In the genomic region with DNA sequence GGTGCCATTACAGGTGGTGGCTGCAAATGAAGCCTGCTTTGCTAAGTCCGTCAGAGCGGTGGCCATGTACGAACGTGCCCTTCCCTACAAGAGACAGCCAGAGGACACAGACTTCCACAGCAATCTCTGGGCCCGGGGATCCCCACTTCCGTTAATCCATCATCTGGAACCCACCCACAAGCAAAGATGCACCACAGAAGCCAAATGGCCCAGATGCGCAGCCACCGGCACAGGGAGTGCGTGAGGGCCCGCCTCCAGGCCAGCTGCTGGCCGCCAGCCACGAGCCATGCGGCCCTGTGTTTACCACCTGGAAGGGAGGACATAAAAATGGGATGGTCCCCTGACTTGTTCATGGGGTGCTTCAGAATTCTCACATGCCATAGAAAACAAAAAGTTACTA, we compare ENCODE assay signal across 22 cellular contexts. TPM values are rescaled to one million over a fixed set of nuclear protein-coding genes. Genes with fewer than 3 reads are reported as not detected.
A peak's percentile ranks its signal among the peaks of the same experiment; 100 is the strongest.
DNase-seq lines count a peak whose midpoint lies in the region; ATAC-seq, FAIRE-seq and TF ChIP-seq lines count a peak whose summit lies in the region.
"Had no signal": no experiment of that assay in that cellular context is flagged by ENCODE, and none has a peak within 500 bp of the region (broad histone marks: within the 10 kb centered on the region; RNA-seq: fewer than 3 reads in every experiment).

No MANE protein-coding gene starts in this region.

- intact Hi-C loops in K562 (cut with micrococcal nuclease) (no loop called here), HepG2 (cut with micrococcal nuclease; ENCODE audit: unreplicated experiment) (no loop called here)

- peak; percentile 40 for DNase-seq in activated CD8-positive, alpha-beta memory T cell treated with anti-CD3 and anti-CD28 coated beads, Interleukin-2, amount 50 U/mL, for 48 hours
- DNase-seq in activated CD8-positive, alpha-beta memory T cell treated with anti-CD3 and anti-CD28 coated beads, Interleukin-2, amount 50 U/mL, for 4 hours = no peak
- DNase-seq in BE2C (peak; percentile 37), K562 (ENCODE audit: extremely low read depth in 1 of 4, low spot score in 3 of 4) (no peak), HepG2 (ENCODE audit: low spot score) (no peak), LoVo (ENCODE audit: low spot score) (no peak), EL (no peak)
- DNase-seq: Caco-2; CD4-positive, alpha-beta T cell; DMS79 treated with DMSO at 0.1 percent for 48 hours; GOT3; H7; HFFc6 had no signal

- H3K4me2 ChIP-seq in K562 (ENCODE audit: insufficient read depth, low read length) (no peak overlapping the region), HepG2 (ENCODE audit: low read depth, low read length) (no peak overlapping the region)

- no peaks in the 10 kb centered on the region for H3K9me1 ChIP-seq in K562 (ENCODE audit: control insufficient read depth, insufficient read depth, low read length)

- ATAC-seq in K562 (no peak), HepG2 (no peak)
- ATAC-seq: HCT116 had no signal

- H3K4me1 ChIP-seq in BE2C (no peaks in the 10 kb centered on the region), K562 (replicated peaks in 1 of 2; ENCODE audit: control insufficient read depth in 2 of 2, insufficient read depth in 2 of 2, low read length in 2 of 2) (0 out of 5 replicates have a peak, but pooled peaks cover 0 to 4% of the 10 kb centered on the region in 2 experiments), HepG2 (ENCODE audit: insufficient read depth, low read length) (peaks cover 9% of the 10 kb centered on the region)

- CTCF ChIA-PET in K562 (lab: Yijun Ruan, JAX; ENCODE audit: low intra/inter-chr PET ratio) (no interaction called here), HepG2 (lab: Yijun Ruan, JAX; ENCODE audit: low intra/inter-chr PET ratio, low total read pairs) (no interaction called here)

- TF ChIP-seq RAD21 in K562 (CRISPR knock-in tag; conservative IDR thresholded peaks at IDR 0.05 in 1 of 2, IDR thresholded peaks at IDR 0.05 in 1 of 2) = no peak
- TF ChIP-seq RAD21 in HepG2 (CRISPR knock-in tag; IDR thresholded peaks at IDR 0.05) = no peak

- H4K20me1 ChIP-seq in K562 (replicated peaks; ENCODE audit: control insufficient read depth, insufficient read depth, low read length) (0 out of 2 replicates have a peak, but pooled peaks cover 4% of the 10 kb centered on the region), HepG2 (ENCODE audit: insufficient read depth, low read length) (no peaks in the 10 kb centered on the region)

- BruUV-seq in K562 (replicated peaks; lab: Mats Ljungman, UMichigan) (TSS peak; percentile 5), HepG2 (replicated peaks; lab: Mats Ljungman, UMichigan) (no TSS peak)

- 94% methylated on average over 13 of the region's 13 CpGs for WGBS in K562 (ENCODE audit: insufficient coverage, low coverage, missing lambda C conversion rate)
- WGBS in HepG2 (ENCODE audit: low lambda C conversion rate) = 97% methylated on average over 7 of the region's 13 CpGs

- no peak for TF ChIP-seq CTCF in BE2C (IDR thresholded peaks at IDR 0.05; ENCODE audit: low read depth, low read length)
- TF ChIP-seq CTCF in K562 (IDR thresholded peaks at IDR 0.05 in 2 of 3, conservative IDR thresholded peaks at IDR 0.05 in 1 of 3; ENCODE audit: insufficient read depth in 2 of 3, low read depth in 1 of 3, low read length in 3 of 3) = no peak
- TF ChIP-seq CTCF in HepG2 (CRISPR knock-in tag; IDR thresholded peaks at IDR 0.05) = no peak

- H3K9ac ChIP-seq in K562 (ENCODE audit: insufficient read depth in 1 of 2, low read depth in 2 of 2, low read length in 2 of 2) (no peak overlapping the region), HepG2 (ENCODE audit: insufficient read depth, low read depth, low read length) (no peak overlapping the region)

- H3K79me2 ChIP-seq in K562 (ENCODE audit: control insufficient read depth, insufficient read depth, low read length) = no peaks in the 10 kb centered on the region
- no peaks in the 10 kb centered on the region for H3K79me2 ChIP-seq in HepG2 (ENCODE audit: insufficient read depth, low read length)

- H3K27ac ChIP-seq in K562 (ENCODE audit: extremely low read depth, low read depth, low read length) (no peak overlapping the region), HepG2 (ENCODE audit: extremely low read length, insufficient read depth, low read length) (no peak overlapping the region)
- H3K27ac ChIP-seq: C4-2B had no signal

- H3K9me3 ChIP-seq in BE2C (no peaks in the 10 kb centered on the region), K562 (replicated peaks; ENCODE audit: control insufficient read depth, insufficient read depth, low read depth, low read length) (no peaks in the 10 kb centered on the region), HepG2 (ENCODE audit: low read length) (no peaks in the 10 kb centered on the region)
- H3K9me3 ChIP-seq: Caco-2 had no signal

- no peak for TF ChIP-seq EP300 in K562 (IDR thresholded peaks at IDR 0.05; ENCODE audit: low read length)
- TF ChIP-seq EP300 in HepG2 (IDR thresholded peaks at IDR 0.05; ENCODE audit: low read depth in 2 of 2, low read length in 2 of 2) = no peak
- no peak for TF ChIP-seq EP300 in HepG2 (CRISPR knock-in tag; IDR thresholded peaks at IDR 0.05; ENCODE audit: borderline replicate concordance)

- POLR2A ChIA-PET in K562 (lab: Yijun Ruan, JAX) (no interaction called here), HepG2 (lab: Yijun Ruan, JAX) (no interaction called here)

- FAIRE-seq in K562 (lab: Jason Lieb, UNC) = no peak
- FAIRE-seq in HepG2 (lab: Jason Lieb, UNC) = no peak
- FAIRE-seq: D721Med, GM12878, HTR-8/SVneo had no signal

- TF ChIP-seq POLR2A in K562 (conservative IDR thresholded peaks at IDR 0.05) = no peak
- no peak for TF ChIP-seq POLR2A in HepG2 (IDR thresholded peaks at IDR 0.05; ENCODE audit: insufficient read depth in 1 of 2, low read depth in 2 of 2, low read length in 2 of 2)

- H2AFZ ChIP-seq in K562 (ENCODE audit: low read depth, low read length) (no peak overlapping the region), HepG2 (ENCODE audit: low read length) (no peak overlapping the region)

- H3K27me3 ChIP-seq in BE2C = no peaks in the 10 kb centered on the region
- H3K27me3 ChIP-seq in K562 (ENCODE audit: control insufficient read depth in 2 of 2, insufficient read depth in 2 of 2, low read length in 2 of 2) = no peaks in the 10 kb centered on the region
- H3K27me3 ChIP-seq in HepG2 (ENCODE audit: control insufficient read depth in 1 of 2, insufficient read depth in 2 of 2, low read length in 2 of 2) = no peaks in the 10 kb centered on the region

- in situ Hi-C loops in K562 (cut with MboI) = no loop called here
- in situ Hi-C loops in HepG2 (cut with HindIII; ENCODE audit: extremely low pct_ligation_motif_present, low pct_unique_long_range_greater_than_20kb) = no loop called here

- H3K36me3 ChIP-seq in BE2C (peaks cover 98% of the 10 kb centered on the region), K562 (ENCODE audit: control insufficient read depth, insufficient read depth, low read length) (peaks cover 99% of the 10 kb centered on the region), HepG2 (replicated peaks in 1 of 2; ENCODE audit: control insufficient read depth in 1 of 2, insufficient read depth in 2 of 2, low read length in 2 of 2) (peaks cover 46 to 99% of the 10 kb centered on the region in 2 experiments)

- H3K4me3 ChIP-seq in BE2C (ENCODE audit: low read depth, low read length) = no peak overlapping the region
- H3K4me3 ChIP-seq in K562 = no peak overlapping the region
- no peak overlapping the region for H3K4me3 ChIP-seq in HepG2 (replicated peaks in 1 of 3; ENCODE audit: insufficient read depth in 1 of 3, low read depth in 2 of 3, low read length in 3 of 3)
- H3K4me3 ChIP-seq: GM12878 had no signal

RNA-seq across cellular contexts. Expression of a gene that starts 22.1 kb away (rescaled TPM):
- not detected for polyA plus RNA-seq in BE2C (2012; ENCODE audit: insufficient read depth, insufficient read length, low read depth)
- not detected in 2 replicates for total RNA-seq in K562 (2011; cell fraction: chromatin; rRNA removed; ENCODE audit: low replicate concordance)
- not detected in 2 replicates for total RNA-seq in K562 (2011; cell fraction: nucleolus; rRNA removed)
- 0.51 TPM in 1 of 2 replicates, not detected in the other for total RNA-seq in K562 (2011; cell fraction: nucleoplasm; rRNA removed)
- total RNA-seq in K562 (2014; rRNA removed) = not detected in 2 replicates
- total RNA-seq in K562 (2014; rRNA removed; fragmentation: Illumina TruSeq; extraction: Trizol) = not detected in 2 replicates
- total RNA-seq in K562 (2015; rRNA removed; fragmentation: Illumina TruSeq; extraction: Trizol) = not detected in 2 replicates
- total RNA-seq in K562 (2021) = not detected in 2 replicates
- polyA plus RNA-seq in K562 (2011; rRNA removed) = not detected in 2 replicates
- polyA plus RNA-seq in K562 (2011; cell fraction: cytosol; rRNA removed) = 0.07 TPM in 1 of 2 replicates, not detected in the other
- polyA plus RNA-seq in K562 (2011; cell fraction: nucleus; rRNA removed) = not detected in 2 replicates
- polyA plus RNA-seq in K562 (2012) = not detected in 2 replicates
- not detected in 2 replicates for polyA plus RNA-seq in K562 (2014; fragmentation: Illumina TruSeq; extraction: Trizol)
- 1 to 10 TPM in 1 of 2 experiments, under 1 TPM in 1; 0.63 to 2.3 TPM for polyA plus RNA-seq in K562 (2014; fragmentation: Nextera tagmentation; extraction: Ambion mirVana)
- not detected in 2 replicates for polyA plus RNA-seq in K562 (2014; rRNA removed)
- polyA minus RNA-seq in K562 (2011; rRNA and poly(A)+ RNA removed) = not detected in 2 replicates
- not detected in 2 replicates for polyA minus RNA-seq in K562 (2011; cell fraction: cytosol; rRNA and poly(A)+ RNA removed)
- polyA minus RNA-seq in K562 (2011; cell fraction: nucleus; rRNA and poly(A)+ RNA removed) = not detected in 2 replicates
- total RNA-seq in HepG2 (2016; rRNA removed; fragmentation: Illumina TruSeq; extraction: Trizol) = 0.88 and 1.2 TPM in 2 replicates
- 0.62 and 1.0 TPM in 2 replicates for total RNA-seq in HepG2 (2016; cell fraction: cytosol; rRNA removed; fragmentation: Illumina TruSeq; extraction: Trizol; ENCODE audit: low read depth)
- 1.5 and 1.9 TPM in 2 replicates for total RNA-seq in HepG2 (2016; cell fraction: insoluble cytoplasmic fraction; rRNA removed; fragmentation: Illumina TruSeq; extraction: Trizol)
- 0.65 and 1.1 TPM in 2 replicates for total RNA-seq in HepG2 (2016; cell fraction: membrane; rRNA removed; fragmentation: Illumina TruSeq; extraction: Trizol)
- total RNA-seq in HepG2 (2016; cell fraction: nucleus; rRNA removed; fragmentation: Illumina TruSeq; extraction: Trizol) = 0.85 and 1.5 TPM in 2 replicates
- polyA plus RNA-seq in HepG2 (2011; rRNA removed) = 0.46 and 0.57 TPM in 2 replicates
- polyA plus RNA-seq in HepG2 (2011; cell fraction: cytosol; rRNA removed) = 0.27 and 0.59 TPM in 2 replicates
- polyA plus RNA-seq in HepG2 (2011; cell fraction: nucleus; rRNA removed) = 0.21 and 0.39 TPM in 2 replicates
- polyA plus RNA-seq in HepG2 (2012) = not detected in 2 replicates
- polyA plus RNA-seq in HepG2 (2016; cell fraction: cytosol; fragmentation: Illumina TruSeq; extraction: Trizol; ENCODE audit: low read depth) = 0.73 and 1.00 TPM in 2 replicates
- polyA plus RNA-seq in HepG2 (2016; cell fraction: insoluble cytoplasmic fraction; fragmentation: Illumina TruSeq; extraction: Trizol; ENCODE audit: low read depth) = 1.3 and 1.7 TPM in 2 replicates
- polyA plus RNA-seq in HepG2 (2016; cell fraction: membrane; fragmentation: Illumina TruSeq; extraction: Trizol; ENCODE audit: low read depth) = 0.56 and 0.84 TPM in 2 replicates
- 1.9 and 2.4 TPM in 2 replicates for polyA plus RNA-seq in HepG2 (2016; cell fraction: nucleus; fragmentation: Illumina TruSeq; extraction: Trizol; ENCODE audit: insufficient read depth, low read depth)
- polyA minus RNA-seq in HepG2 (2011; rRNA and poly(A)+ RNA removed; ENCODE audit: low replicate concordance) = 1.4 TPM in 1 of 2 replicates, not detected in the other
- polyA minus RNA-seq in HepG2 (2011; cell fraction: cytosol; rRNA and poly(A)+ RNA removed) = not detected in 2 replicates
- 0.90 TPM in 1 of 2 replicates, not detected in the other for polyA minus RNA-seq in HepG2 (2011; cell fraction: nucleus; rRNA and poly(A)+ RNA removed)
- total RNA-seq: A172; Caco-2; CD4-positive, alpha-beta T cell; G401; GM12878; H7; HFFc6 had no signal
- polyA plus RNA-seq: BJ, IgD-negative memory B cell had no signal

RNA-seq across cellular contexts. Expression of a gene that starts 41.9 kb away (rescaled TPM):
- polyA plus RNA-seq in BE2C (2012; ENCODE audit: insufficient read depth, insufficient read length, low read depth) = 24.8 TPM
- 4.4 and 8.3 TPM in 2 replicates for total RNA-seq in K562 (2011; cell fraction: chromatin; rRNA removed; ENCODE audit: low replicate concordance)
- total RNA-seq in K562 (2011; cell fraction: nucleolus; rRNA removed) = 6.5 and 6.6 TPM in 2 replicates
- 9.5 and 9.8 TPM in 2 replicates for total RNA-seq in K562 (2011; cell fraction: nucleoplasm; rRNA removed)
- total RNA-seq in K562 (2014; rRNA removed) (48.2 and 62.1 TPM in 2 replicates), K562 (2014; rRNA removed; fragmentation: Illumina TruSeq; extraction: Trizol) (60.5 and 69.1 TPM in 2 replicates), K562 (2015; rRNA removed; fragmentation: Illumina TruSeq; extraction: Trizol) (58.6 and 63.6 TPM in 2 replicates), K562 (2021) (58.1 and 60.3 TPM in 2 replicates), HepG2 (2016; rRNA removed; fragmentation: Illumina TruSeq; extraction: Trizol) (41.4 and 58.3 TPM in 2 replicates)
- polyA plus RNA-seq in K562 (2011; rRNA removed) (43.2 and 55.8 TPM in 2 replicates), K562 (2014; fragmentation: Illumina TruSeq; extraction: Trizol) (65.9 and 73.3 TPM in 2 replicates), K562 (2014; fragmentation: Nextera tagmentation; extraction: Ambion mirVana) (10 to 100 TPM; 17.7 to 34.2 TPM), K562 (2014; rRNA removed) (75.3 and 83.0 TPM in 2 replicates), HepG2 (2011; rRNA removed) (5.8 and 11.2 TPM in 2 replicates)
- polyA plus RNA-seq in K562 (2011; cell fraction: cytosol; rRNA removed) = 30.9 and 35.9 TPM in 2 replicates
- 11.8 and 12.4 TPM in 2 replicates for polyA plus RNA-seq in K562 (2011; cell fraction: nucleus; rRNA removed)
- polyA plus RNA-seq in K562 (2012) = 44.9 and 67.5 TPM in 2 replicates
- 18.4 and 20.9 TPM in 2 replicates for polyA minus RNA-seq in K562 (2011; rRNA and poly(A)+ RNA removed)
- 8.6 and 13.6 TPM in 2 replicates for polyA minus RNA-seq in K562 (2011; cell fraction: cytosol; rRNA and poly(A)+ RNA removed)
- 4.0 and 5.2 TPM in 2 replicates for polyA minus RNA-seq in K562 (2011; cell fraction: nucleus; rRNA and poly(A)+ RNA removed)
- total RNA-seq in HepG2 (2016; cell fraction: cytosol; rRNA removed; fragmentation: Illumina TruSeq; extraction: Trizol; ENCODE audit: low read depth) = 7.4 and 7.8 TPM in 2 replicates
- 40.8 and 61.3 TPM in 2 replicates for total RNA-seq in HepG2 (2016; cell fraction: insoluble cytoplasmic fraction; rRNA removed; fragmentation: Illumina TruSeq; extraction: Trizol)
- 19.3 and 20.0 TPM in 2 replicates for total RNA-seq in HepG2 (2016; cell fraction: membrane; rRNA removed; fragmentation: Illumina TruSeq; extraction: Trizol)
- total RNA-seq in HepG2 (2016; cell fraction: nucleus; rRNA removed; fragmentation: Illumina TruSeq; extraction: Trizol) = 14.1 and 15.8 TPM in 2 replicates
- 8.6 and 12.2 TPM in 2 replicates for polyA plus RNA-seq in HepG2 (2011; cell fraction: cytosol; rRNA removed)
- 2.3 and 2.5 TPM in 2 replicates for polyA plus RNA-seq in HepG2 (2011; cell fraction: nucleus; rRNA removed)
- polyA plus RNA-seq in HepG2 (2012) = 7.5 and 12.7 TPM in 2 replicates
- polyA plus RNA-seq in HepG2 (2016; cell fraction: cytosol; fragmentation: Illumina TruSeq; extraction: Trizol; ENCODE audit: low read depth) = 7.4 and 7.6 TPM in 2 replicates
- 70.0 and 79.3 TPM in 2 replicates for polyA plus RNA-seq in HepG2 (2016; cell fraction: insoluble cytoplasmic fraction; fragmentation: Illumina TruSeq; extraction: Trizol; ENCODE audit: low read depth)
- polyA plus RNA-seq in HepG2 (2016; cell fraction: membrane; fragmentation: Illumina TruSeq; extraction: Trizol; ENCODE audit: low read depth) = 16.0 and 16.2 TPM in 2 replicates
- 29.4 and 31.6 TPM in 2 replicates for polyA plus RNA-seq in HepG2 (2016; cell fraction: nucleus; fragmentation: Illumina TruSeq; extraction: Trizol; ENCODE audit: insufficient read depth, low read depth)
- 2.9 and 4.2 TPM in 2 replicates for polyA minus RNA-seq in HepG2 (2011; rRNA and poly(A)+ RNA removed; ENCODE audit: low replicate concordance)
- 3.0 and 4.8 TPM in 2 replicates for polyA minus RNA-seq in HepG2 (2011; cell fraction: cytosol; rRNA and poly(A)+ RNA removed)
- 2.1 and 4.4 TPM in 2 replicates for polyA minus RNA-seq in HepG2 (2011; cell fraction: nucleus; rRNA and poly(A)+ RNA removed)

Comparison
In these comparisons a context has a peak if more than half of its experiments do, and no peak if none do; other contexts are left out.
1. DNase-seq: peak in activated CD8-positive, alpha-beta memory T cell treated with anti-CD3 and anti-CD28 coated beads, Interleukin-2, amount 50 U/mL, for 48 hours (single experiment) and BE2C (single experiment); none in activated CD8-positive, alpha-beta memory T cell treated with anti-CD3 and anti-CD28 coated beads, Interleukin-2, amount 50 U/mL, for 4 hours (single experiment), K562 (0 of 4), HepG2 (single experiment), LoVo (single experiment) and EL (single experiment).